8 cellular contexts compared by ENCODE assay signal in genomic region chr2:11863513-11864328, GRCh38.
A peak's percentile ranks its signal among the peaks of the same experiment; 100 is the strongest.
DNase-seq lines count a peak whose midpoint lies in the region; ATAC-seq, FAIRE-seq and TF ChIP-seq lines count a peak whose summit lies in the region.

No MANE protein-coding gene starts in this region.

- no peak overlapping the region for H2BK12ac ChIP-seq in neuronal stem cell (ENCODE audit: low read length)

- H3K4me1 Mint-ChIP-seq in activated T-cell treated with anti-CD3 and anti-CD28 coated beads, Interleukin-2, amount 50 U/mL, for 72 hours (ENCODE audit: low read depth), result peaks cover 49% of the 10 kb centered on the region

- no TSS peak for BruUV-seq in PC-9 (replicated peaks; lab: Mats Ljungman, UMichigan)

- peaks cover 2 to 6% of the 10 kb centered on the region in 2 donors for H3K9me3 Mint-ChIP-seq in activated T-cell treated with anti-CD3 and anti-CD28 coated beads, Interleukin-2, amount 50 U/mL, for 72 hours

- H4K8ac ChIP-seq in neuronal stem cell (ENCODE audit: low read depth, low read length), result no peak overlapping the region

- no peak overlapping the region for H3K9ac ChIP-seq in neuronal stem cell (ENCODE audit: low read depth, low read length, poor library complexity)

- H3K4me3 Mint-ChIP-seq in activated T-cell treated with anti-CD3 and anti-CD28 coated beads, Interleukin-2, amount 50 U/mL, for 72 hours, result peak overlapping the region; percentile 66 to 71

- H3K4me2 ChIP-seq in PC-9 (peak overlapping the region; percentile 31), neuronal stem cell (ENCODE audit: insufficient read depth, low read length, poor library complexity, severe bottlenecking) (no peak overlapping the region)

- H2BK15ac ChIP-seq in neuronal stem cell (ENCODE audit: low read length), result no peak overlapping the region

- H3K9me2 ChIP-seq in PC-9 (ENCODE audit: insufficient read depth), result no peaks in the 10 kb centered on the region

- no peaks in the 10 kb centered on the region for H4K20me1 ChIP-seq in PC-9 (ENCODE audit: insufficient read depth)

- DNase-seq in 8988T, result peak; percentile 89
- peak; percentile 52 for DNase-seq in GM12892 (ENCODE audit: insufficient read length)
- peak; percentile 84 to 91 for DNase-seq in PC-9
- peak; percentile 56 to 70 for DNase-seq in activated T-cell treated with anti-CD3 and anti-CD28 coated beads, Interleukin-2, amount 50 U/mL, for 72 hours
- DNase-seq in fibroblast of peridontal ligament (ENCODE audit: extremely low read depth), result peak; percentile 97
- DNase-seq in neuronal stem cell (ENCODE audit: low spot score), result peak; percentile 91
- DNase-seq in stromal cell of bone marrow (ENCODE audit: low read depth), result peak; percentile 97

- no peak overlapping the region for H3K18ac ChIP-seq in neuronal stem cell (ENCODE audit: low read length)

- no peak overlapping the region for H3K14ac ChIP-seq in neuronal stem cell (ENCODE audit: low read length)

- H4K91ac ChIP-seq in neuronal stem cell (ENCODE audit: low read depth, low read length, poor library complexity), result no peak overlapping the region

- TF ChIP-seq CTCF in PC-9 (conservative IDR thresholded peaks at IDR 0.05), result peak; percentile 99

- peaks cover 20% of the 10 kb centered on the region for H3K27me3 Mint-ChIP-seq in activated T-cell treated with anti-CD3 and anti-CD28 coated beads, Interleukin-2, amount 50 U/mL, for 72 hours (ENCODE audit: low read depth)

- intact Hi-C loops in PC-9 (cut with micrococcal nuclease; ENCODE audit: unreplicated experiment), result loop anchor here (1.0 to 10.0 kb wide), 9 partner anchors 33 to 1144 kb away; partner anchors contain the start of gene TRIB2

- POLR2A ChIA-PET in PC-9 (lab: Charles Lee; ENCODE audit: unreplicated experiment), result interaction anchor here (0.6 to 0.7 kb wide), 2 partner anchors 154 to 508 kb away, joined by 6 to 10 read pairs; no protein-coding TSS in a partner anchor

- TF ChIP-seq POLR2A in GM12892 (IDR thresholded peaks at IDR 0.05; ENCODE audit: low read depth, low read length), result no peak

- CTCF ChIA-PET in PC-9 (lab: Charles Lee), result interaction anchor here (0.6 to 1.3 kb wide), 5 partner anchors 21 to 986 kb away, joined by 3 to 12 read pairs (median 6); no protein-coding TSS in a partner anchor

- no CpG with 5 or more reads among the region's 12 CpGs for WGBS in neuronal stem cell (ENCODE audit: extremely low coverage in 2 of 2, insufficient read length in 2 of 2, insufficient replicate concordance in 1 of 2), 2 donors

- no peaks in the 10 kb centered on the region for H3K36me3 ChIP-seq in PC-9 (ENCODE audit: low read depth)
- no peaks in the 10 kb centered on the region for H3K36me3 ChIP-seq in neuronal stem cell (replicated peaks in 1 of 2; ENCODE audit: control insufficient read depth in 2 of 2, insufficient read depth in 2 of 2, low read length in 2 of 2)

- H3K9me3 ChIP-seq in PC-9 (ENCODE audit: insufficient read depth, low read depth) (0 out of 2 replicates have a peak, but pooled peaks cover under 1% of the 10 kb centered on the region), neuronal stem cell (replicated peaks in 1 of 2; ENCODE audit: control insufficient read depth in 2 of 2, insufficient read depth in 1 of 2, low read depth in 1 of 2, low read length in 2 of 2) (peaks cover 12 to 31% of the 10 kb centered on the region in 2 donors)

- H2BK5ac ChIP-seq in neuronal stem cell (ENCODE audit: low read length), result no peak overlapping the region

- no peak overlapping the region for H2AFZ ChIP-seq in PC-9
- H2AFZ ChIP-seq in neuronal stem cell (ENCODE audit: low read length), result peak overlapping the region; percentile 86

- H3K4ac ChIP-seq in neuronal stem cell (ENCODE audit: low read length), result no peak overlapping the region

- H2AK5ac ChIP-seq in neuronal stem cell (ENCODE audit: low read depth, low read length), result no peak overlapping the region

- peaks cover 20% of the 10 kb centered on the region for H3K4me1 ChIP-seq in PC-9 (replicated peaks; ENCODE audit: insufficient read depth)
- peaks cover 13 to 16% of the 10 kb centered on the region in 2 donors for H3K4me1 ChIP-seq in neuronal stem cell (ENCODE audit: control insufficient read depth in 2 of 2, insufficient read depth in 1 of 2, low read depth in 1 of 2, low read length in 2 of 2)

- H3F3A ChIP-seq in PC-9 (ENCODE audit: insufficient read depth, low read depth), result peaks cover 9% of the 10 kb centered on the region; the same call in 1 of the 2 replicates

- H3K36me3 Mint-ChIP-seq in activated T-cell treated with anti-CD3 and anti-CD28 coated beads, Interleukin-2, amount 50 U/mL, for 72 hours (ENCODE audit: insufficient read depth in 2 of 2), result peaks cover 7% of the 10 kb centered on the region in 2 donors

- H3K27ac ChIP-seq in PC-9 (peak overlapping the region; percentile 36), neuronal stem cell (replicated peaks; ENCODE audit: low read length) (peak overlapping the region; percentile 82)

- no peak overlapping the region for H2BK120ac ChIP-seq in neuronal stem cell (ENCODE audit: low read depth, low read length)

- peak; percentile 54 for ATAC-seq in HG03280 (IDR thresholded peaks at IDR 0.05; ENCODE audit: unreplicated experiment)
- peak; percentile 46 to 56 for ATAC-seq in activated T-cell treated with anti-CD3 and anti-CD28 coated beads, Interleukin-2, amount 50 U/mL, for 72 hours (replicated peaks in 1 of 2)

- H3K23ac ChIP-seq in neuronal stem cell (ENCODE audit: low read depth, low read length, poor library complexity), result no peak overlapping the region

- H3K79me1 ChIP-seq in neuronal stem cell (ENCODE audit: low read depth, low read length), result no peaks in the 10 kb centered on the region

- FAIRE-seq in GM12892 (lab: Jason Lieb, UNC), result no peak

- H3K27ac Mint-ChIP-seq in activated T-cell treated with anti-CD3 and anti-CD28 coated beads, Interleukin-2, amount 50 U/mL, for 72 hours, result peak overlapping the region; percentile 66

- no peaks in the 10 kb centered on the region for H3K27me3 ChIP-seq in PC-9 (ENCODE audit: insufficient read depth, low read depth)
- no peaks in the 10 kb centered on the region for H3K27me3 ChIP-seq in neuronal stem cell (ENCODE audit: control insufficient read depth in 3 of 3, insufficient read depth in 3 of 3, low read depth in 1 of 3, low read length in 3 of 3)

- H3K4me3 ChIP-seq in PC-9, result no peak overlapping the region
- no peak overlapping the region for H3K4me3 ChIP-seq in neuronal stem cell (ENCODE audit: low read length in 2 of 2)

- no peaks in the 10 kb centered on the region for H3K79me2 ChIP-seq in PC-9 (ENCODE audit: low read depth)
